ENCODE assay signal across 1 cellular context in the genomic region with DNA sequence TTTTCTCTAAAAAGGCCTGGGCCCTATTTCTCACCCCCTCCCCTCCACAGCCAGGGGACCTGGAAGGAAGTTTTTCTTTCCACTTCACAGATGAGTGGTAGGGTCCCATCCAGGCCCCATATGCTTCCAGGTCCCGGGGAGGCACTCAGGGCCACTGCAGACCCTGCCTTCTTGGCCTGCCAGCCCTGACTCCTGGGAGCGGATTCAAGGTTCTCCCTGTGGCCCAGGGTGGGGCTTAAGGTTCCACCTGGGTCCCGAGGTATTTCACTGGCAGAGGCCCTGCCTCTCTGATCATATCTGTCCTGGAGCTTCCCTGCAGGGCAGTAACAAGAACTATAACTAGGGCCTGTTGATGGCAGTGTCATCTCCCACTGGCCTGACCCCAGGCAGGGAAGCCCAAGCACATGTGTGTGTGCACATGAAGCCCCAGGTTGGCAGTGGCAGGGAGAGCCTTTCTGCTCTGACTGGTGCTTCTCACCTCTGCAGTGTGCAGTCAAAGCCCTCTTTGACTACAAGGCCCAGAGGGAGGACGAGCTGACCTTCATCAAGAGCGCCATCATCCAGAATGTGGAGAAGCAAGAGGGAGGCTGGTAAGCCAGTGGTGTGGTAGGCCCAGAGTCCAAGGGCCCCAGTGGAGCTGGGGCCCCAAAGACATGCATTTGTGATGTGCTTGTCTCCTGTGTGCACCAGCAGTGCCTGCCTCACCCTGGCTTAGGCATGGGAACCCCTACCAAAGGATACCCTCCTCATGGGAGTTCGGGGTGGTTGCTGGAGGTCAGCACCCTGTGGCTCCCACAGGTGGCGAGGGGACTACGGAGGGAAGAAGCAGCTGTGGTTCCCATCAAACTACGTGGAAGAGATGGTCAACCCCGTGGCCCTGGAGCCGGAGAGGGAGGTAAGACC.
TF ChIP-seq lines count a peak whose summit lies in the region.

No MANE protein-coding gene starts in this region.

TF ChIP-seq in HepG2, 621 proteins besides CTCF, POLR2A, EP300 and RAD21 (continued from another document):
- TF ChIP-seq, protein P1, sequence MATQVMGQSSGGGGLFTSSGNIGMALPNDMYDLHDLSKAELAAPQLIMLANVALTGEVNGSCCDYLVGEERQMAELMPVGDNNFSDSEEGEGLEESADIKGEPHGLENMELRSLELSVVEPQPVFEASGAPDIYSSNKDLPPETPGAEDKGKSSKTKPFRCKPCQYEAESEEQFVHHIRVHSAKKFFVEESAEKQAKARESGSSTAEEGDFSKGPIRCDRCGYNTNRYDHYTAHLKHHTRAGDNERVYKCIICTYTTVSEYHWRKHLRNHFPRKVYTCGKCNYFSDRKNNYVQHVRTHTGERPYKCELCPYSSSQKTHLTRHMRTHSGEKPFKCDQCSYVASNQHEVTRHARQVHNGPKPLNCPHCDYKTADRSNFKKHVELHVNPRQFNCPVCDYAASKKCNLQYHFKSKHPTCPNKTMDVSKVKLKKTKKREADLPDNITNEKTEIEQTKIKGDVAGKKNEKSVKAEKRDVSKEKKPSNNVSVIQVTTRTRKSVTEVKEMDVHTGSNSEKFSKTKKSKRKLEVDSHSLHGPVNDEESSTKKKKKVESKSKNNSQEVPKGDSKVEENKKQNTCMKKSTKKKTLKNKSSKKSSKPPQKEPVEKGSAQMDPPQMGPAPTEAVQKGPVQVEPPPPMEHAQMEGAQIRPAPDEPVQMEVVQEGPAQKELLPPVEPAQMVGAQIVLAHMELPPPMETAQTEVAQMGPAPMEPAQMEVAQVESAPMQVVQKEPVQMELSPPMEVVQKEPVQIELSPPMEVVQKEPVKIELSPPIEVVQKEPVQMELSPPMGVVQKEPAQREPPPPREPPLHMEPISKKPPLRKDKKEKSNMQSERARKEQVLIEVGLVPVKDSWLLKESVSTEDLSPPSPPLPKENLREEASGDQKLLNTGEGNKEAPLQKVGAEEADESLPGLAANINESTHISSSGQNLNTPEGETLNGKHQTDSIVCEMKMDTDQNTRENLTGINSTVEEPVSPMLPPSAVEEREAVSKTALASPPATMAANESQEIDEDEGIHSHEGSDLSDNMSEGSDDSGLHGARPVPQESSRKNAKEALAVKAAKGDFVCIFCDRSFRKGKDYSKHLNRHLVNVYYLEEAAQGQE (IDR thresholded peaks at IDR 0.05; ENCODE audit: borderline replicate concordance in 1 of 2, low read depth in 1 of 2, low read length in 2 of 2): no peak
- TF ChIP-seq, protein P2, sequence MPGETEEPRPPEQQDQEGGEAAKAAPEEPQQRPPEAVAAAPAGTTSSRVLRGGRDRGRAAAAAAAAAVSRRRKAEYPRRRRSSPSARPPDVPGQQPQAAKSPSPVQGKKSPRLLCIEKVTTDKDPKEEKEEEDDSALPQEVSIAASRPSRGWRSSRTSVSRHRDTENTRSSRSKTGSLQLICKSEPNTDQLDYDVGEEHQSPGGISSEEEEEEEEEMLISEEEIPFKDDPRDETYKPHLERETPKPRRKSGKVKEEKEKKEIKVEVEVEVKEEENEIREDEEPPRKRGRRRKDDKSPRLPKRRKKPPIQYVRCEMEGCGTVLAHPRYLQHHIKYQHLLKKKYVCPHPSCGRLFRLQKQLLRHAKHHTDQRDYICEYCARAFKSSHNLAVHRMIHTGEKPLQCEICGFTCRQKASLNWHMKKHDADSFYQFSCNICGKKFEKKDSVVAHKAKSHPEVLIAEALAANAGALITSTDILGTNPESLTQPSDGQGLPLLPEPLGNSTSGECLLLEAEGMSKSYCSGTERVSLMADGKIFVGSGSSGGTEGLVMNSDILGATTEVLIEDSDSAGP (CRISPR knock-in tag; IDR thresholded peaks at IDR 0.05; ENCODE audit: borderline replicate concordance): 0 out of 2 replicates have a peak, but pooled peaks have one; percentile 2
